In genomic region chr9:3732077-3733038, GRCh38 we compare ENCODE assay signal across 8 cellular contexts.
A peak's percentile ranks its signal among the peaks of the same experiment; 100 is the strongest.
DNase-seq lines count a peak whose midpoint lies in the region; ATAC-seq, FAIRE-seq and TF ChIP-seq lines count a peak whose summit lies in the region.

No MANE protein-coding gene starts in this region.

- intact Hi-C loops in kidney (cut with DNase I), result no loop called here

- H3K9ac ChIP-seq in SK-N-MC (ENCODE audit: insufficient read length) (no peak overlapping the region), kidney (ENCODE audit: low read length in 2 of 2) (peak overlapping the region; percentile 41 to 59)

- peaks cover 7 to 9% of the 10 kb centered on the region in 2 donors for H3K4me1 ChIP-seq in kidney (ENCODE audit: control insufficient read depth in 1 of 2, insufficient read depth in 1 of 2, low read depth in 1 of 2, low read length in 2 of 2)

- H3K9me3 ChIP-seq in SK-N-MC (ENCODE audit: low read depth, low read length) (no peaks in the 10 kb centered on the region), kidney (ENCODE audit: control insufficient read depth in 1 of 2, low read length in 2 of 2) (no peaks in the 10 kb centered on the region)

- H3K4me3 ChIP-seq in SK-N-MC, result no peak overlapping the region
- no peak overlapping the region for H3K4me3 ChIP-seq in bronchial epithelial cell (ENCODE audit: low read depth, low read length)
- H3K4me3 ChIP-seq in kidney (ENCODE audit: low read length in 2 of 2), result peak overlapping the region; percentile 47 to 65

- peak; percentile 89 for ATAC-seq in HG02884 (IDR thresholded peaks at IDR 0.05; ENCODE audit: unreplicated experiment)

- H3K27me3 ChIP-seq in bronchial epithelial cell (ENCODE audit: control insufficient read depth, insufficient read depth, low read length), result no peaks in the 10 kb centered on the region

- H3K27ac ChIP-seq in SK-N-MC, result no peak overlapping the region
- peak overlapping the region in 1 of 2 donors; percentile 16 for H3K27ac ChIP-seq in kidney (ENCODE audit: low read depth in 2 of 2, low read length in 2 of 2)

- DNase-seq in Ammon's horn (ENCODE audit: low spot score) (peak; percentile 82), GM18507 (ENCODE audit: extremely low spot score, insufficient read length, low read depth) (peak; percentile 35), NCI-H1105 treated with DMSO at 0.1 percent for 48 hours (lab: John Stamatoyannopoulos, UW) (peak; percentile 80), SK-N-MC (ENCODE audit: low read depth, low spot score) (peak; percentile 28), bronchial epithelial cell (ENCODE audit: low read depth) (peak; percentile 82), kidney (no peak)
- peak; percentile 9 for DNase-seq in stimulated activated CD4-positive, alpha-beta T cell treated with anti-CD3 and anti-CD28 coated beads, Interleukin-2, amount 100 ng/mL, for 4 hours (ENCODE audit: low read depth)

- FAIRE-seq in GM18507 (lab: Jason Lieb, UNC) (peak; percentile 90), bronchial epithelial cell (lab: Jason Lieb, UNC) (peak; percentile 47), kidney (lab: Jason Lieb, UNC) (peak; percentile 88)

- TF ChIP-seq CTCF in bronchial epithelial cell (IDR thresholded peaks at IDR 0.05; ENCODE audit: insufficient read depth, low read length, severe bottlenecking) (peak; percentile 69), kidney (IDR thresholded peaks at IDR 0.05; ENCODE audit: borderline replicate concordance, extremely low read depth, insufficient read depth) (peak; percentile 67)

- H3K36me3 ChIP-seq in SK-N-MC (ENCODE audit: insufficient read depth, low read length) (no peaks in the 10 kb centered on the region), bronchial epithelial cell (ENCODE audit: control insufficient read depth, insufficient read depth, low read length) (no peaks in the 10 kb centered on the region), kidney (ENCODE audit: control insufficient read depth in 1 of 2, insufficient read depth in 2 of 2, low read length in 2 of 2) (no peaks in the 10 kb centered on the region)

Comparison
In these comparisons a context has a peak if more than half of its experiments do, and no peak if none do; other contexts are left out.
1. H3K4me3 ChIP-seq: peak in kidney (2 of 2); none in SK-N-MC (single experiment) and bronchial epithelial cell (single experiment).